Comparison of ENCODE assay signal across 19 cellular contexts in genomic region chr18:32907656-32908441, GRCh38.
"Had no signal": no experiment of that assay in that cellular context is flagged by ENCODE, and none has a peak within 500 bp of the region (broad histone marks: within the 10 kb centered on the region; RNA-seq: fewer than 3 reads in every experiment).

No MANE protein-coding gene starts in this region.

- H3K36me3 ChIP-seq: adrenal gland, breast epithelium, SJSA1 had no signal

- H3K4me1 Mint-ChIP-seq: activated naive CD8-positive, alpha-beta T cell treated with anti-CD3 and anti-CD28 coated beads, Interleukin-2, amount 10 ng/mL, durations not matched to agents 7 days and 5 days had no signal

- H3K27me3 Mint-ChIP-seq: activated CD8-positive, alpha-beta T cell treated with anti-CD3 and anti-CD28 coated beads for 36 hours; activated naive CD8-positive, alpha-beta T cell treated with anti-CD3 and anti-CD28 coated beads, Interleukin-2, amount 10 ng/mL, durations not matched to agents 7 days and 5 days had no signal

- H3K27me3 ChIP-seq: adrenal gland, breast epithelium, SJSA1 had no signal

- H3K4me3 ChIP-seq: adrenal gland, breast epithelium, SJSA1 had no signal

- H3K27ac ChIP-seq: adrenal gland, breast epithelium, SJSA1 had no signal

- DNase-seq: activated CD4-positive, alpha-beta T cell treated with anti-CD3 and anti-CD28 coated beads for 4 hours; activated CD8-positive, alpha-beta memory T cell treated with anti-CD3 and anti-CD28 coated beads, Interleukin-2, amount 50 U/mL, for 4 hours; activated CD8-positive, alpha-beta T cell treated with anti-CD3 and anti-CD28 coated beads for 36 hours; activated naive CD4-positive, alpha-beta T cell treated with anti-CD3 and anti-CD28 coated beads, Interleukin-2, amount 50 U/mL, for 16 hours; activated naive CD8-positive, alpha-beta T cell treated with anti-CD3 and anti-CD28 coated beads, Interleukin-2, amount 10 ng/mL, durations not matched to agents 7 days and 5 days; adrenal gland; caudate nucleus; KG1; NCI-H1048; NCI-H146; NCI-H187 treated with DMSO at 0.1 percent for 48 hours; NCI-H2081 treated with DMSO at 0.1 percent for 48 hours; NCI-H226; NCI-H526; SHP77 had no signal

- H3K27ac Mint-ChIP-seq: activated CD8-positive, alpha-beta T cell treated with anti-CD3 and anti-CD28 coated beads for 36 hours; activated naive CD8-positive, alpha-beta T cell treated with anti-CD3 and anti-CD28 coated beads, Interleukin-2, amount 10 ng/mL, durations not matched to agents 7 days and 5 days; T-helper 1 cell treated with Interleukin-12 subunit alpha and Interleukin-12 subunit beta and Interleukin-4 antibody, amounts not matched to agents 30 μg/mL and 1 μg/mL, for 36 hours had no signal

- H3K4me1 ChIP-seq: adrenal gland, breast epithelium had no signal

- H3K4me3 Mint-ChIP-seq: activated CD8-positive, alpha-beta T cell treated with anti-CD3 and anti-CD28 coated beads for 36 hours; activated naive CD8-positive, alpha-beta T cell treated with anti-CD3 and anti-CD28 coated beads, Interleukin-2, amount 10 ng/mL, durations not matched to agents 7 days and 5 days; T-helper 1 cell treated with Interleukin-12 subunit alpha and Interleukin-12 subunit beta and Interleukin-4 antibody, amounts not matched to agents 30 μg/mL and 1 μg/mL, for 36 hours had no signal

- ATAC-seq: activated CD4-positive, CD25-positive, alpha-beta regulatory T cell treated with anti-CD3 and anti-CD28 coated beads, Interleukin-2, amount 50 U/mL, for 24 hours; activated CD8-positive, alpha-beta T cell treated with anti-CD3 and anti-CD28 coated beads for 36 hours had no signal

- H3K9me3 ChIP-seq: adrenal gland, breast epithelium, SJSA1 had no signal

- H3K36me3 Mint-ChIP-seq: activated naive CD8-positive, alpha-beta T cell treated with anti-CD3 and anti-CD28 coated beads, Interleukin-2, amount 10 ng/mL, durations not matched to agents 7 days and 5 days had no signal
